In genomic region chr7:32998363-32999171, GRCh38 we compare ENCODE assay signal across 8 cellular contexts. TPM values are rescaled to one million over a fixed set of nuclear protein-coding genes. Genes with fewer than 3 reads are reported as not detected.
A peak's percentile ranks its signal among the peaks of the same experiment; 100 is the strongest.
DNase-seq lines count a peak whose midpoint lies in the region; ATAC-seq, FAIRE-seq and TF ChIP-seq lines count a peak whose summit lies in the region.
"Not testable (repeated sequence)": the region's sequence is repeated elsewhere in the genome, so short reads cannot be mapped to it uniquely, and the experiment has no call there.

No MANE protein-coding gene starts in this region.

- peak; percentile 64 for DNase-seq in GDM1 (lab: John Stamatoyannopoulos, UW)
- peak; percentile 63 to 87 (median 68) for DNase-seq in NCI-H1417 (lab: John Stamatoyannopoulos, UW)
- peak; percentile 69 for DNase-seq in SK-N-DZ (ENCODE audit: low spot score)
- peak; percentile 82 for DNase-seq in bronchial epithelial cell (ENCODE audit: low read depth)
- peak; percentile 52 for DNase-seq in left ventricle myocardium superior
- peak; percentile 53 for DNase-seq in non-pigmented ciliary epithelial cell (ENCODE audit: low read depth)
- peak in 1 of 2 donors; percentile 62 for DNase-seq in aorta

- intact Hi-C loops in left ventricle myocardium superior (cut with micrococcal nuclease); aorta (cut with DNase I): not testable (repeated sequence)

- H3K9me3 ChIP-seq in aorta (ENCODE audit: control insufficient read depth, low read length), result not testable (repeated sequence)

- not testable (repeated sequence) for H3K4me1 ChIP-seq in aorta (ENCODE audit: control insufficient read depth in 1 of 2, insufficient read depth in 2 of 2, low read length in 2 of 2)

- peak; percentile 7 for FAIRE-seq in bronchial epithelial cell (lab: Jason Lieb, UNC)

- ATAC-seq in HG02642 (IDR thresholded peaks at IDR 0.05; ENCODE audit: poor library complexity, unreplicated experiment) (peak; percentile 61), left ventricle myocardium superior (peak; percentile 94), aorta (ENCODE audit: low FRiP score) (peak; percentile 70)

- not testable (repeated sequence) for H3K27ac ChIP-seq in aorta (ENCODE audit: low read depth in 1 of 2, low read length in 2 of 2)

- peak overlapping the region; percentile 23 for H3K4me3 ChIP-seq in bronchial epithelial cell (ENCODE audit: low read depth, low read length)
- not testable (repeated sequence) for H3K4me3 ChIP-seq in aorta (ENCODE audit: low read length in 2 of 2)

- not testable (repeated sequence) for TF ChIP-seq CTCF in bronchial epithelial cell (IDR thresholded peaks at IDR 0.05; ENCODE audit: insufficient read depth, low read length, severe bottlenecking)

- whole genome bisulfite sequencing in aorta, 2 donors, result 13% methylated on average over 14 of the region's 14 CpGs

- not testable (repeated sequence) for H3K27me3 ChIP-seq in bronchial epithelial cell (ENCODE audit: control insufficient read depth, insufficient read depth, low read length); aorta (ENCODE audit: control insufficient read depth in 1 of 2, insufficient read depth in 2 of 2, low read length in 1 of 2)

- not testable (repeated sequence) for H3K36me3 ChIP-seq in bronchial epithelial cell (ENCODE audit: control insufficient read depth, insufficient read depth, low read length); aorta (ENCODE audit: control insufficient read depth in 1 of 2, insufficient read depth in 2 of 2, low read length in 1 of 2)

RNA-seq across cellular contexts. Expression of gene FKBP9, which starts 41.3 kb away (rescaled TPM):
- polyA plus RNA-seq in SK-N-DZ (2014; cell fraction: cytosol; rRNA removed), result 54.6 and 56.6 TPM in 2 replicates
- 24.3 and 68.4 TPM in 2 replicates for polyA plus RNA-seq in SK-N-DZ (2014; cell fraction: nucleus; rRNA removed)
- total RNA-seq in bronchial epithelial cell, result 468 and 571 TPM in 2 replicates
- total RNA-seq in left ventricle myocardium superior, result 143 TPM
- total RNA-seq in aorta, result 100 to 1,000 TPM; 122 to 193 TPM
- 10 to 100 TPM; 55.0 to 55.9 TPM for polyA plus RNA-seq in aorta
